In the genomic region with DNA sequence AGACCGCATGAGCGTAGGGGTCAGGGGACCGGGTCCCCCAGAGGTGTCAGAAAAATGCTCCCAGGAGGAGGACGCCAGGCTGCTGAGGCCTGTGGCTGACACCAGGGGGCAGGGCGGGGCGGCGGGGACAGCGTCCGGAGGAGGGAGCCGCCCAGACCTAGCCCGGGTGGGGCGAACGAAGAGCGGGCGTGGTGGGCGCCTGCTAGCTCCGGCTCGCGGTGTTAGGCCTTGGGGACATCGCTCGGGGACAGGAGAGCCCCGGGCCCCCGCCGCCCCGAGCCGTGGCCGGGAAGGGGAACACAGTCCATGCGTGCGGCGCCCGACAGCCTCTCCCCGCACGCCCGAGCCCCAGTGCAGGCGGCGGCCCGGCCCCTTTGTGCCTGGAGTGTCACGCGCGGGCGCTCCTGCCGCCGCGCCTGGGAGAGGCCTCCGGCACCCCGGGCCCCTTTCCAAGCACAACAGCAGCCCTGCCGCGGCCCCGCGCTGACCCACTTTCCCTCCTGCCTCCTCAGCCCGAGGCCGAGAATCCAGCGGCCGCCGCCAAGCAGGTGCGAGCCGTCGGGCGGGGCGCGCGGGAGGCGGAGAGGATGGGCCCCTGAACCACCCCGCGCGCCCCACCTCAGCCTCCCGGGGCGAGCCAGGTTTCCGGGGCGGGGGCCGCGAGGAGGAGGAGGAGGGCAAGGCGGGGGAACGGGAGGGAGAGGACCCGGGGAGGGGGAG, we compare ENCODE assay signal across 8 cellular contexts.
A peak's percentile ranks its signal among the peaks of the same experiment; 100 is the strongest.
DNase-seq lines count a peak whose midpoint lies in the region; ATAC-seq and TF ChIP-seq lines count a peak whose summit lies in the region.

No MANE protein-coding gene starts in this region.

- no peaks in the 10 kb centered on the region for H3K27me3 ChIP-seq in DOHH2 (ENCODE audit: control insufficient read depth, low read length)
- H3K27me3 ChIP-seq in IMR-90 (ENCODE audit: control insufficient read depth, insufficient read depth, low read length), result peaks cover 20% of the 10 kb centered on the region
- H3K27me3 ChIP-seq in SJCRH30, result peaks cover 4% of the 10 kb centered on the region; the same call in 1 of the 2 replicates
- H3K27me3 ChIP-seq in gastroesophageal sphincter, result no peaks in the 10 kb centered on the region

- no peak overlapping the region for H3K56ac ChIP-seq in IMR-90 (ENCODE audit: extremely low read depth, insufficient read depth, low read length)

- peaks cover 2% of the 10 kb centered on the region for H3K36me3 ChIP-seq in DOHH2 (ENCODE audit: control insufficient read depth, low read length)
- H3K36me3 ChIP-seq in IMR-90 (ENCODE audit: control insufficient read depth, insufficient read depth, low read length), result no peaks in the 10 kb centered on the region
- no peaks in the 10 kb centered on the region for H3K36me3 ChIP-seq in SJCRH30
- no peaks in the 10 kb centered on the region for H3K36me3 ChIP-seq in gastroesophageal sphincter

- POLR2A ChIA-PET in IMR-90 (lab: Charles Lee; ENCODE audit: unreplicated experiment), result no interaction called here

- intact Hi-C loops in IMR-90 (cut with micrococcal nuclease), result loop anchor here (1.0 to 5.0 kb wide), 3 partner anchors 112 to 273 kb away; partner anchors contain the start of gene KLF13

- dilution Hi-C loops in IMR-90 (cut with HindIII; ENCODE audit: low sequenced_read_pairs, unreplicated experiment), result no loop called here

- peaks cover 33% of the 10 kb centered on the region for H3F3A ChIP-seq in DOHH2 (ENCODE audit: control insufficient read depth, insufficient read depth)

- no peak overlapping the region for H2BK120ac ChIP-seq in IMR-90 (ENCODE audit: low read depth, low read length)

- DNase-seq in IMR-90 (no peak), SJCRH30 (peak; percentile 73 to 79), omental fat pad (ENCODE audit: low spot score) (peak; percentile 40)
- peak; percentile 42 to 73 (median 64) for DNase-seq in activated naive CD4-positive, alpha-beta T cell (lab: John Stamatoyannopoulos, UW)

- peak overlapping the region; percentile 79 for H3K4me2 ChIP-seq in DOHH2 (ENCODE audit: low read length)
- peak overlapping the region; percentile 69 for H3K4me2 ChIP-seq in IMR-90 (ENCODE audit: low read depth, low read length)

- no peaks in the 10 kb centered on the region for H3K79me2 ChIP-seq in DOHH2 (ENCODE audit: control insufficient read depth, low read length)

- H3K18ac ChIP-seq in IMR-90 (ENCODE audit: low read depth, low read length), result no peak overlapping the region

- TF ChIP-seq POLR2A in IMR-90 (IDR thresholded peaks at IDR 0.05; ENCODE audit: low read depth, low read length) (no peak), gastroesophageal sphincter (IDR thresholded peaks at IDR 0.05) (peak; percentile 53 to 60)

- H3K23ac ChIP-seq in IMR-90 (ENCODE audit: low read depth, low read length), result no peak overlapping the region

- H2BK5ac ChIP-seq in IMR-90 (ENCODE audit: low read depth, low read length, poor library complexity, severe bottlenecking), result no peak overlapping the region

- TF ChIP-seq CTCF in DOHH2 (IDR thresholded peaks at IDR 0.05; ENCODE audit: low read depth, low read length, poor library complexity, severe bottlenecking) (peak; percentile 88), IMR-90 (conservative IDR thresholded peaks at IDR 0.05; ENCODE audit: low read depth, low read length) (peak; percentile 66), gastroesophageal sphincter (IDR thresholded peaks at IDR 0.05) (peak; percentile 89 to 97 (median 93)), omental fat pad (IDR thresholded peaks at IDR 0.05) (peak in 1 of 3 donors; percentile 41)

- no peak for TF ChIP-seq EP300 in gastroesophageal sphincter (IDR thresholded peaks at IDR 0.05)

- H2BK20ac ChIP-seq in IMR-90 (ENCODE audit: low read depth, low read length), result no peak overlapping the region

- CTCF ChIA-PET in IMR-90 (lab: Yijun Ruan, JAX), result interaction anchor here (1.4 to 3.0 kb wide), 2 partner anchors 219 to 273 kb away, joined by 6 to 12 read pairs; no protein-coding TSS in a partner anchor

- BruUV-seq in IMR-90 (replicated peaks; lab: Mats Ljungman, UMichigan), result no TSS peak

- H3K4me1 ChIP-seq in DOHH2 (ENCODE audit: control insufficient read depth, low read length), result peaks cover 36% of the 10 kb centered on the region
- H3K4me1 ChIP-seq in IMR-90 (ENCODE audit: control insufficient read depth, insufficient read depth, low read length), result peaks cover 1% of the 10 kb centered on the region; the same call in 1 of the 2 replicates
- H3K4me1 ChIP-seq in SJCRH30, result peaks cover 13% of the 10 kb centered on the region
- H3K4me1 ChIP-seq in gastroesophageal sphincter, result peaks cover 2 to 46% (median 23%) of the 10 kb centered on the region in 3 donors

- no peaks in the 10 kb centered on the region for H3K79me1 ChIP-seq in IMR-90 (ENCODE audit: low read depth in 1 of 2, low read length in 2 of 2)

- H3K9me2 ChIP-seq in DOHH2 (replicated peaks; ENCODE audit: control insufficient read depth, low read length), result no peaks in the 10 kb centered on the region

- H3K27ac ChIP-seq in DOHH2 (ENCODE audit: low read depth, low read length), result peak overlapping the region; percentile 91
- no peak overlapping the region for H3K27ac ChIP-seq in IMR-90 (ENCODE audit: insufficient read depth, low read length)
- H3K27ac ChIP-seq in SJCRH30, result peak overlapping the region; percentile 2; the same call in 1 of the 2 replicates
- peak overlapping the region; percentile 93 to 98 (median 96) for H3K27ac ChIP-seq in gastroesophageal sphincter
- peak overlapping the region; percentile 74 for H3K27ac ChIP-seq in temporal lobe (ENCODE audit: low read depth, low read length)

- H3K9me3 ChIP-seq in DOHH2 (ENCODE audit: control insufficient read depth, insufficient read depth, low read length), result no peaks in the 10 kb centered on the region
- peaks cover 3% of the 10 kb centered on the region; the same call in 1 of the 2 replicates for H3K9me3 ChIP-seq in IMR-90 (ENCODE audit: control insufficient read depth, insufficient read depth, low read length)
- no peaks in the 10 kb centered on the region for H3K9me3 ChIP-seq in SJCRH30 (replicated peaks)
- peaks cover 0 to 6% (median 0%) of the 10 kb centered on the region in 3 donors for H3K9me3 ChIP-seq in gastroesophageal sphincter

- no peak overlapping the region for H2BK15ac ChIP-seq in IMR-90 (ENCODE audit: low read depth, low read length)

- H4K20me1 ChIP-seq in DOHH2 (ENCODE audit: control insufficient read depth, insufficient read depth, low read depth, low read length) (no peaks in the 10 kb centered on the region), IMR-90 (ENCODE audit: insufficient read depth, low read length) (no peaks in the 10 kb centered on the region)

- H3K4me3 ChIP-seq in DOHH2 (ENCODE audit: low read length) (peak overlapping the region; percentile 81), IMR-90 (ENCODE audit: insufficient read depth, low read depth, low read length) (peak overlapping the region; percentile 36), SJCRH30 (peak overlapping the region; percentile 57), gastroesophageal sphincter (peak overlapping the region; percentile 76 to 77)

- H3K14ac ChIP-seq in IMR-90 (replicated peaks; ENCODE audit: low read depth, low read length), result no peak overlapping the region

- WGBS in IMR-90 (ENCODE audit: extremely low coverage in 2 of 2, insufficient read length in 1 of 2), 2 experiments, result 7% methylated on average over 12 of the region's 75 CpGs; no CpG with 5 or more reads in 1 of the 2 experiments
- WGBS in gastroesophageal sphincter (ENCODE audit: low coverage in 1 of 2), 2 donors, result no CpG with 5 or more reads among the region's 75 CpGs

- H3K9me1 ChIP-seq in IMR-90 (ENCODE audit: insufficient read depth, low read length), result no peaks in the 10 kb centered on the region

- no peak overlapping the region for H3K9ac ChIP-seq in IMR-90 (ENCODE audit: low read depth, low read length)

- no peak overlapping the region for H3K4ac ChIP-seq in IMR-90 (ENCODE audit: low read depth, low read length)

- H4K8ac ChIP-seq in IMR-90 (ENCODE audit: low read depth in 2 of 2, low read length in 2 of 2), result no peak overlapping the region; a peak in 1 of 4 replicates

- in situ Hi-C loops in IMR-90 (cut with MboI; ENCODE audit: low sequenced_read_pairs), result no loop called here

- ATAC-seq in GM21526 (IDR thresholded peaks at IDR 0.05; ENCODE audit: low FRiP score, unreplicated experiment), result peak; percentile 76
- ATAC-seq in IMR-90 (ENCODE audit: low read depth), result peak; percentile 94
- ATAC-seq in gastroesophageal sphincter, result peak; percentile 77
- peak; percentile 62 for ATAC-seq in omental fat pad (ENCODE audit: low FRiP score)

- TF ChIP-seq RAD21 in IMR-90 (IDR thresholded peaks at IDR 0.05; ENCODE audit: low read length), result peak; percentile 62

- H2AK5ac ChIP-seq in IMR-90 (ENCODE audit: low read depth, low read length), result no peak overlapping the region

- H2AFZ ChIP-seq in IMR-90 (replicated peaks; ENCODE audit: low read length, poor library complexity), result peak overlapping the region; percentile 91

- H4K5ac ChIP-seq in IMR-90 (ENCODE audit: low read depth, low read length), result no peak overlapping the region

- peak overlapping the region; percentile 65 for H2AK9ac ChIP-seq in IMR-90 (replicated peaks; ENCODE audit: low read depth, low read length, poor library complexity)

- no peak overlapping the region for H4K91ac ChIP-seq in IMR-90 (ENCODE audit: insufficient read depth, low read depth, low read length)

TF ChIP-seq in IMR-90, 13 proteins besides CTCF, POLR2A, EP300 and RAD21:
- peak; percentile 60 for TF ChIP-seq SMC3 (IDR thresholded peaks at IDR 0.05; ENCODE audit: low read depth, low read length)
- no peak for TF ChIP-seq RFX5 (IDR thresholded peaks at IDR 0.05; ENCODE audit: low read depth, low read length)
